1 cellular context compared by ENCODE assay signal in genomic region chr9:14692918-14693861, GRCh38.
TF ChIP-seq lines count a peak whose summit lies in the region.

Gene ZDHHC21 (minus strand): TSS chr9:14693432. CDS start chr9:14674340, 19,092 bp downstream.

TF ChIP-seq in GM12878, 131 proteins besides CTCF, POLR2A, EP300 and RAD21 (continued from another document):
- TF ChIP-seq E4F1 (IDR thresholded peaks at IDR 0.05; ENCODE audit: borderline replicate concordance, partially characterized antibody) (peak; percentile 52), NR2F1 (conservative IDR thresholded peaks at IDR 0.05) (0 out of 2 replicates have a peak, but pooled peaks have one; percentile 22), RUNX3 (IDR thresholded peaks at IDR 0.05; ENCODE audit: low read length) (peak; percentile 53), BCL3 (IDR thresholded peaks at IDR 0.05; ENCODE audit: borderline replicate concordance, insufficient read depth, low read depth, low read length, poor library complexity, severe bottlenecking) (no peak), IKZF2 (IDR thresholded peaks at IDR 0.05) (peak in 1 of 2 experiments; percentile 14; a peak in 1 of 4 replicates), TCF3 (IDR thresholded peaks at IDR 0.05; ENCODE audit: borderline replicate concordance, insufficient read depth, low read depth, low read length) (0 out of 2 replicates have a peak, but pooled peaks have one; percentile 40), KLF5 (IDR thresholded peaks at IDR 0.05; ENCODE audit: partially characterized antibody) (peak; percentile 70), ZBTB33 (IDR thresholded peaks at IDR 0.05) (no peak), CHD2 (IDR thresholded peaks at IDR 0.05; ENCODE audit: borderline replicate concordance, low read depth, low read length) (0 out of 2 replicates have a peak, but pooled peaks have one; percentile 26), ZNF384 (IDR thresholded peaks at IDR 0.05; ENCODE audit: borderline replicate concordance, low read depth, low read length) (no peak), BACH1 (IDR thresholded peaks at IDR 0.05; ENCODE audit: borderline replicate concordance) (peak; percentile 94), TCF12 (IDR thresholded peaks at IDR 0.05; ENCODE audit: low read depth, low read length) (0 out of 2 replicates have a peak, but pooled peaks have one; percentile 20), NRF1 (conservative IDR thresholded peaks at IDR 0.05; ENCODE audit: low read depth, low read length) (no peak), USF1 (IDR thresholded peaks at IDR 0.05; ENCODE audit: borderline replicate concordance, extremely low read length, insufficient read depth, low read depth, low read length) (peak; percentile 2), TAF1 (IDR thresholded peaks at IDR 0.05; ENCODE audit: borderline replicate concordance, low read depth, low read length) (0 out of 2 replicates have a peak, but pooled peaks have one; percentile 36), SPI1 (IDR thresholded peaks at IDR 0.05; ENCODE audit: borderline replicate concordance, insufficient read depth, low read depth, low read length) (no peak)
